Comparison of ENCODE assay signal across 1 cellular context in genomic region chr19:58554494-58555368, GRCh38.
A peak's percentile ranks its signal among the peaks of the same experiment; 100 is the strongest.
TF ChIP-seq lines count a peak whose summit lies in the region.

CHMP2A (minus strand) TSS chr19:58555105; CDS start chr19:58554212, 893 bp downstream.

TF ChIP-seq in HepG2, 621 proteins besides CTCF, POLR2A, EP300 and RAD21 (continued from another document and continues in another):
- TF ChIP-seq HMGXB3 (CRISPR knock-in tag; IDR thresholded peaks at IDR 0.05; ENCODE audit: borderline replicate concordance) (no peak), TBX3 (IDR thresholded peaks at IDR 0.05; ENCODE audit: borderline replicate concordance) (no peak), KLF13 (CRISPR knock-in tag; IDR thresholded peaks at IDR 0.05) (no peak), ZNF674 (CRISPR knock-in tag; IDR thresholded peaks at IDR 0.05; ENCODE audit: low read depth) (no peak), SMAD9 (CRISPR knock-in tag; IDR thresholded peaks at IDR 0.05) (no peak), SUZ12 (IDR thresholded peaks at IDR 0.05; ENCODE audit: low read depth, low read length) (no peak), TMF1 (CRISPR knock-in tag; IDR thresholded peaks at IDR 0.05; ENCODE audit: low read depth) (no peak), CHD4 (IDR thresholded peaks at IDR 0.05; ENCODE audit: borderline replicate concordance, low read length) (no peak), SOX5 (CRISPR knock-in tag; IDR thresholded peaks at IDR 0.05; ENCODE audit: borderline replicate concordance) (no peak; the same call in 1 of the 2 replicates), CREB1 (IDR thresholded peaks at IDR 0.05) (peak; percentile 93), CREB1 (CRISPR knock-in tag; IDR thresholded peaks at IDR 0.05) (peak; percentile 90), CREM (IDR thresholded peaks at IDR 0.05) (peak; percentile 85), CREM (CRISPR knock-in tag; IDR thresholded peaks at IDR 0.05) (no peak), RXRB (CRISPR knock-in tag; IDR thresholded peaks at IDR 0.05; ENCODE audit: borderline replicate concordance) (no peak), NBN (conservative IDR thresholded peaks at IDR 0.05) (no peak), MEF2D (CRISPR knock-in tag; IDR thresholded peaks at IDR 0.05) (0 out of 2 replicates have a peak, but pooled peaks have one; percentile 51), ETV5 (CRISPR knock-in tag; IDR thresholded peaks at IDR 0.05; ENCODE audit: borderline replicate concordance) (peak; percentile 69), KMT2A (CRISPR knock-in tag; IDR thresholded peaks at IDR 0.05) (no peak), MIER2 (CRISPR knock-in tag; IDR thresholded peaks at IDR 0.05) (no peak), ATF3 (CRISPR knock-in tag; IDR thresholded peaks at IDR 0.05) (0 out of 2 replicates have a peak, but pooled peaks have one; percentile 18), ZFY (CRISPR knock-in tag; IDR thresholded peaks at IDR 0.05) (peak; percentile 64), KDM5B (CRISPR knock-in tag; IDR thresholded peaks at IDR 0.05; ENCODE audit: borderline replicate concordance) (peak; percentile 44; the same call in 1 of the 2 replicates), MAFF (IDR thresholded peaks at IDR 0.05; ENCODE audit: low read depth, low read length) (no peak), NR2F1 (CRISPR knock-in tag; IDR thresholded peaks at IDR 0.05) (no peak), KMT2B (CRISPR knock-in tag; IDR thresholded peaks at IDR 0.05) (no peak), ZNF280B (CRISPR knock-in tag; IDR thresholded peaks at IDR 0.05; ENCODE audit: borderline replicate concordance) (0 out of 2 replicates have a peak, but pooled peaks have one; percentile 8), ESRRA (CRISPR knock-in tag; IDR thresholded peaks at IDR 0.05; ENCODE audit: low read depth) (no peak), RFXAP (CRISPR knock-in tag; IDR thresholded peaks at IDR 0.05; ENCODE audit: borderline replicate concordance) (no peak; the same call in 1 of the 2 replicates), ZNF775 (CRISPR knock-in tag; IDR thresholded peaks at IDR 0.05; ENCODE audit: borderline replicate concordance) (no peak), ZMYM4 (CRISPR knock-in tag; IDR thresholded peaks at IDR 0.05) (no peak; the same call in 1 of the 2 replicates), PTBP1 (IDR thresholded peaks at IDR 0.05; ENCODE audit: low read depth, low read length, poor library complexity, severe bottlenecking) (no peak), NONO (IDR thresholded peaks at IDR 0.05) (no peak), NONO (CRISPR knock-in tag; conservative IDR thresholded peaks at IDR 0.05) (peak; percentile 71), SNRNP70 (IDR thresholded peaks at IDR 0.05; ENCODE audit: low read depth, low read length) (no peak), ZNF24 (IDR thresholded peaks at IDR 0.05) (no peak), ZHX1 (CRISPR knock-in tag; IDR thresholded peaks at IDR 0.05; ENCODE audit: low read depth) (no peak), IRX3 (CRISPR knock-in tag; IDR thresholded peaks at IDR 0.05; ENCODE audit: borderline replicate concordance, low read depth) (no peak), ZNF17 (CRISPR knock-in tag; IDR thresholded peaks at IDR 0.05) (no peak), ZBTB2 (CRISPR knock-in tag; IDR thresholded peaks at IDR 0.05; ENCODE audit: low read depth) (peak; percentile 98), SPEN (CRISPR knock-in tag; IDR thresholded peaks at IDR 0.05; ENCODE audit: low read depth) (peak; percentile 62; the same call in 1 of the 2 replicates), TFAP4 (IDR thresholded peaks at IDR 0.05; ENCODE audit: borderline replicate concordance, low read depth) (no peak), ZNF382 (CRISPR knock-in tag; IDR thresholded peaks at IDR 0.05; ENCODE audit: borderline replicate concordance) (no peak), ZNF350 (CRISPR knock-in tag; IDR thresholded peaks at IDR 0.05; ENCODE audit: borderline replicate concordance, low read depth) (peak; percentile 53), ZNF558 (CRISPR knock-in tag; IDR thresholded peaks at IDR 0.05; ENCODE audit: borderline replicate concordance) (no peak), ZC3H4 (CRISPR knock-in tag; IDR thresholded peaks at IDR 0.05; ENCODE audit: borderline replicate concordance) (no peak), MTA1 (CRISPR knock-in tag; IDR thresholded peaks at IDR 0.05; ENCODE audit: borderline replicate concordance) (0 out of 2 replicates have a peak, but pooled peaks have one; percentile 20), KLF6 (CRISPR knock-in tag; IDR thresholded peaks at IDR 0.05) (no peak), GPN1 (CRISPR knock-in tag; IDR thresholded peaks at IDR 0.05; ENCODE audit: borderline replicate concordance) (no peak), ZNF496 (CRISPR knock-in tag; IDR thresholded peaks at IDR 0.05; ENCODE audit: insufficient replicate concordance) (no peak)
- TF ChIP-seq, protein P1, sequence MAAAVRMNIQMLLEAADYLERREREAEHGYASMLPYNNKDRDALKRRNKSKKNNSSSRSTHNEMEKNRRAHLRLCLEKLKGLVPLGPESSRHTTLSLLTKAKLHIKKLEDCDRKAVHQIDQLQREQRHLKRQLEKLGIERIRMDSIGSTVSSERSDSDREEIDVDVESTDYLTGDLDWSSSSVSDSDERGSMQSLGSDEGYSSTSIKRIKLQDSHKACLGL (CRISPR knock-in tag; IDR thresholded peaks at IDR 0.05), result no peak
- TF ChIP-seq, protein P2, sequence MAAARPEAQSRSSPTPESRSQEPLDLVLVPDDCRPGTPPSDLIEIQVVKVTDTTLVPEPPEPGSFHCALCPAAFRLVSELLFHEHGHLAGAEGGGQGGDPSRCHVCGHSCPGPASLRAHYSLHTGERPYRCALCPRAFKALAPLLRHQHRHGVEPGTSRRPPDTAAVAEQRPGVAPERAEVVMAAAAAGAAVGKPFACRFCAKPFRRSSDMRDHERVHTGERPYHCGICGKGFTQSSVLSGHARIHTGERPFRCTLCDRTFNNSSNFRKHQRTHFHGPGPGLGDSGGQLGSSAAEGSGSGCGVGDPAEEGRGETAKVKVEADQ (CRISPR knock-in tag; IDR thresholded peaks at IDR 0.05; ENCODE audit: borderline replicate concordance), result peak; percentile 47; the same call in 1 of the 2 replicates
- TF ChIP-seq, protein P3, sequence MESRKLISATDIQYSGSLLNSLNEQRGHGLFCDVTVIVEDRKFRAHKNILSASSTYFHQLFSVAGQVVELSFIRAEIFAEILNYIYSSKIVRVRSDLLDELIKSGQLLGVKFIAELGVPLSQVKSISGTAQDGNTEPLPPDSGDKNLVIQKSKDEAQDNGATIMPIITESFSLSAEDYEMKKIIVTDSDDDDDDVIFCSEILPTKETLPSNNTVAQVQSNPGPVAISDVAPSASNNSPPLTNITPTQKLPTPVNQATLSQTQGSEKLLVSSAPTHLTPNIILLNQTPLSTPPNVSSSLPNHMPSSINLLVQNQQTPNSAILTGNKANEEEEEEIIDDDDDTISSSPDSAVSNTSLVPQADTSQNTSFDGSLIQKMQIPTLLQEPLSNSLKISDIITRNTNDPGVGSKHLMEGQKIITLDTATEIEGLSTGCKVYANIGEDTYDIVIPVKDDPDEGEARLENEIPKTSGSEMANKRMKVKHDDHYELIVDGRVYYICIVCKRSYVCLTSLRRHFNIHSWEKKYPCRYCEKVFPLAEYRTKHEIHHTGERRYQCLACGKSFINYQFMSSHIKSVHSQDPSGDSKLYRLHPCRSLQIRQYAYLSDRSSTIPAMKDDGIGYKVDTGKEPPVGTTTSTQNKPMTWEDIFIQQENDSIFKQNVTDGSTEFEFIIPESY (CRISPR knock-in tag; IDR thresholded peaks at IDR 0.05), result no peak
- TF ChIP-seq, protein P4, sequence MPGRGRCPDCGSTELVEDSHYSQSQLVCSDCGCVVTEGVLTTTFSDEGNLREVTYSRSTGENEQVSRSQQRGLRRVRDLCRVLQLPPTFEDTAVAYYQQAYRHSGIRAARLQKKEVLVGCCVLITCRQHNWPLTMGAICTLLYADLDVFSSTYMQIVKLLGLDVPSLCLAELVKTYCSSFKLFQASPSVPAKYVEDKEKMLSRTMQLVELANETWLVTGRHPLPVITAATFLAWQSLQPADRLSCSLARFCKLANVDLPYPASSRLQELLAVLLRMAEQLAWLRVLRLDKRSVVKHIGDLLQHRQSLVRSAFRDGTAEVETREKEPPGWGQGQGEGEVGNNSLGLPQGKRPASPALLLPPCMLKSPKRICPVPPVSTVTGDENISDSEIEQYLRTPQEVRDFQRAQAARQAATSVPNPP (CRISPR knock-in tag; IDR thresholded peaks at IDR 0.05), result no peak
